13 cellular contexts compared by ENCODE assay signal in the genomic region with DNA sequence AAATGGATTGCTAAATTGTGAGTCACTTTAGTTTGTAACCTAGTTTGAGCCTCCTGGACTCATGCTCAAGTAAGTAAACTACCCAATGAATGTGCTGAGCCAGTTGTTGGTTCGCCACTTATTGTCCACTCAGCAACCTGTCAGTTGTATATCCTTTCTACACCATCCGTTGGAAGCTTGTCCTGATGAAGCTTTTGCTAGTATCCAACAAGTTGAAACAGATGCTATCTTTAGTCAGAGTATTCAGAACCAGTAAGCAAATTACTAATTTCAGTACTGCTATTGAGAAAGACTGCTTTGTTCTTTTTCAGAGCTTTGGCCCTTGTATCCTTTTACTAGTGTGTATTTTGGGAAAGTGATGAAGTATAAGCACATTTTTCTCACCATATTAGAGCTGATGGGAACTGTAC. TPM values are rescaled to one million over a fixed set of nuclear protein-coding genes. Genes with fewer than 3 reads are reported as not detected.
DNase-seq lines count a peak whose midpoint lies in the region; ATAC-seq and TF ChIP-seq lines count a peak whose summit lies in the region.
"Had no signal": no experiment of that assay in that cellular context is flagged by ENCODE, and none has a peak within 500 bp of the region (broad histone marks: within the 10 kb centered on the region; RNA-seq: fewer than 3 reads in every experiment).

No MANE protein-coding gene starts in this region.

- intact Hi-C loops in IMR-90 (cut with micrococcal nuclease): no loop called here

- no peak overlapping the region for H3K56ac ChIP-seq in IMR-90 (ENCODE audit: extremely low read depth, insufficient read depth, low read length)

- peaks cover 7% of the 10 kb centered on the region for H4K20me1 ChIP-seq in IMR-90 (ENCODE audit: insufficient read depth, low read length)

- ATAC-seq in IMR-90 (ENCODE audit: low read depth): no peak
- ATAC-seq in GM21528 (IDR thresholded peaks at IDR 0.05; ENCODE audit: low FRiP score, unreplicated experiment): no peak
- no peak for ATAC-seq in effector memory CD8-positive, alpha-beta T cell (replicated peaks)
- ATAC-seq: GM23338 had no signal

- H2BK20ac ChIP-seq in IMR-90 (ENCODE audit: low read depth, low read length): no peak overlapping the region

- peaks cover 10 to 48% of the 10 kb centered on the region in 2 experiments for H3K79me1 ChIP-seq in IMR-90 (ENCODE audit: low read depth in 1 of 2, low read length in 2 of 2)

- WGBS in IMR-90 (ENCODE audit: extremely low coverage in 2 of 2, insufficient read length in 1 of 2), 2 experiments: no CpG with 5 or more reads among the region's 2 CpGs

- H3K27ac Mint-ChIP-seq in effector memory CD8-positive, alpha-beta T cell: no peak overlapping the region
- H3K27ac Mint-ChIP-seq: GM23338 had no signal

- H3K18ac ChIP-seq in IMR-90 (ENCODE audit: low read depth, low read length): no peak overlapping the region

- no peak overlapping the region for H3K14ac ChIP-seq in IMR-90 (replicated peaks; ENCODE audit: low read depth, low read length)

- POLR2A ChIA-PET in IMR-90 (lab: Charles Lee; ENCODE audit: unreplicated experiment): no interaction called here

- no peak overlapping the region for H3K9ac ChIP-seq in IMR-90 (ENCODE audit: low read depth, low read length)

- dilution Hi-C loops in IMR-90 (cut with HindIII; ENCODE audit: low sequenced_read_pairs, unreplicated experiment): no loop called here

- H2AFZ ChIP-seq in IMR-90 (replicated peaks; ENCODE audit: low read length, poor library complexity): no peak overlapping the region

- no peak overlapping the region for H2BK15ac ChIP-seq in IMR-90 (ENCODE audit: low read depth, low read length)

- H2BK120ac ChIP-seq in IMR-90 (ENCODE audit: low read depth, low read length): no peak overlapping the region

- H3K4me1 ChIP-seq in IMR-90 (ENCODE audit: control insufficient read depth, insufficient read depth, low read length): peaks cover 4% of the 10 kb centered on the region; the same call in 1 of the 2 replicates

- no peaks in the 10 kb centered on the region for H3K9me3 ChIP-seq in IMR-90 (ENCODE audit: control insufficient read depth, insufficient read depth, low read length)

- no TSS peak for BruUV-seq in IMR-90 (replicated peaks; lab: Mats Ljungman, UMichigan)

- H3K4me3 Mint-ChIP-seq in effector memory CD8-positive, alpha-beta T cell: no peak overlapping the region
- H3K4me3 Mint-ChIP-seq: GM23338 had no signal

- H3K4ac ChIP-seq in IMR-90 (ENCODE audit: low read depth, low read length): no peak overlapping the region

- peaks cover 2% of the 10 kb centered on the region for H3K36me3 ChIP-seq in IMR-90 (ENCODE audit: control insufficient read depth, insufficient read depth, low read length)

- H3K27me3 Mint-ChIP-seq in effector memory CD8-positive, alpha-beta T cell: no peaks in the 10 kb centered on the region

- H3K4me3 ChIP-seq in IMR-90 (ENCODE audit: insufficient read depth, low read depth, low read length): no peak overlapping the region
- no peak overlapping the region for H3K4me3 ChIP-seq in fibroblast of villous mesenchyme (ENCODE audit: low read depth, low read length)
- H3K4me3 ChIP-seq: GM23338 had no signal

- no peak overlapping the region for H2AK9ac ChIP-seq in IMR-90 (replicated peaks; ENCODE audit: low read depth, low read length, poor library complexity)

- TF ChIP-seq CTCF in IMR-90 (conservative IDR thresholded peaks at IDR 0.05; ENCODE audit: low read depth, low read length) (no peak), fibroblast of villous mesenchyme (IDR thresholded peaks at IDR 0.05; ENCODE audit: insufficient read depth, low read depth, low read length) (no peak)

- no peak overlapping the region for H4K91ac ChIP-seq in IMR-90 (ENCODE audit: insufficient read depth, low read depth, low read length)

- CTCF ChIA-PET in IMR-90 (lab: Yijun Ruan, JAX): interaction anchor here (1.2 to 3.0 kb wide), 5 partner anchors 12 to 266 kb away, joined by 3 to 13 read pairs (median 5); no protein-coding TSS in a partner anchor

- DNase-seq in EL (peak; percentile 44), IMR-90 (peak; percentile 54), SIG-M5 (lab: John Stamatoyannopoulos, UW) (peak; percentile 7), fibroblast of villous mesenchyme (ENCODE audit: low read depth) (peak; percentile 32), ACHN (no peak), NCI-H226 (no peak)
- DNase-seq in effector memory CD8-positive, alpha-beta T cell: no peak
- DNase-seq: C1 segment of cervical spinal cord; NCI-H187; stimulated activated CD4-positive, alpha-beta T cell treated with anti-CD3 and anti-CD28 coated beads, Interleukin-4, amount 100 ng/mL, for 1 hour; stimulated activated naive CD4-positive, alpha-beta T cell treated with Interleukin-2 at 50 U/mL for 16 hours had no signal

- no peaks in the 10 kb centered on the region for H3K27me3 ChIP-seq in IMR-90 (ENCODE audit: control insufficient read depth, insufficient read depth, low read length)

- H2BK5ac ChIP-seq in IMR-90 (ENCODE audit: low read depth, low read length, poor library complexity, severe bottlenecking): no peak overlapping the region

- H3K9me3 Mint-ChIP-seq in effector memory CD8-positive, alpha-beta T cell: no peaks in the 10 kb centered on the region
- H3K9me3 Mint-ChIP-seq: GM23338 had no signal

- H3K4me2 ChIP-seq in IMR-90 (ENCODE audit: low read depth, low read length): no peak overlapping the region; the same call in 1 of the 2 replicates
- H3K4me2 ChIP-seq: GM23338 had no signal

- H4K5ac ChIP-seq in IMR-90 (ENCODE audit: low read depth, low read length): no peak overlapping the region

- peak overlapping the region in 1 of 2 experiments; percentile 37; a peak in 2 of 4 replicates for H4K8ac ChIP-seq in IMR-90 (ENCODE audit: low read depth in 2 of 2, low read length in 2 of 2)

- H3K4me1 Mint-ChIP-seq in effector memory CD8-positive, alpha-beta T cell (ENCODE audit: low read depth in 2 of 2): peaks cover 21 to 22% of the 10 kb centered on the region in 2 donors

- no peak for TF ChIP-seq POLR2A in IMR-90 (IDR thresholded peaks at IDR 0.05; ENCODE audit: low read depth, low read length)

- no peak for TF ChIP-seq RAD21 in IMR-90 (IDR thresholded peaks at IDR 0.05; ENCODE audit: low read length)

- no peak overlapping the region for H3K27ac ChIP-seq in IMR-90 (ENCODE audit: insufficient read depth, low read length)

- in situ Hi-C loops in IMR-90 (cut with MboI; ENCODE audit: low sequenced_read_pairs): loop anchor here (5.0 to 10.0 kb wide), 3 partner anchors 65 to 192 kb away; no protein-coding TSS in a partner anchor
- in situ Hi-C loops in ACHN (cut with HindIII; ENCODE audit: low pct_ligation_motif_present, low pct_unique_long_range_greater_than_20kb, low sequenced_read_pairs): no loop called here

- H3K23ac ChIP-seq in IMR-90 (ENCODE audit: low read depth, low read length): no peak overlapping the region

- H3K9me1 ChIP-seq in IMR-90 (ENCODE audit: insufficient read depth, low read length): 0 out of 2 replicates have a peak, but pooled peaks cover 2% of the 10 kb centered on the region

- peaks cover 49% of the 10 kb centered on the region for H3K36me3 Mint-ChIP-seq in effector memory CD8-positive, alpha-beta T cell (ENCODE audit: insufficient read depth)

- H2AK5ac ChIP-seq in IMR-90 (ENCODE audit: low read depth, low read length): no peak overlapping the region

TF ChIP-seq in IMR-90, 13 proteins besides CTCF, POLR2A, EP300 and RAD21:
- TF ChIP-seq CEBPB (IDR thresholded peaks at IDR 0.05; ENCODE audit: low read depth, low read length): peak; percentile 34; the same call in 1 of the 2 replicates
- TF ChIP-seq BHLHE40 (IDR thresholded peaks at IDR 0.05; ENCODE audit: low read depth, low read length): no peak
- TF ChIP-seq FOS (IDR thresholded peaks at IDR 0.05; ENCODE audit: low read depth, low read length): peak; percentile 32; the same call in 1 of the 2 replicates
- TF ChIP-seq, protein P1, sequence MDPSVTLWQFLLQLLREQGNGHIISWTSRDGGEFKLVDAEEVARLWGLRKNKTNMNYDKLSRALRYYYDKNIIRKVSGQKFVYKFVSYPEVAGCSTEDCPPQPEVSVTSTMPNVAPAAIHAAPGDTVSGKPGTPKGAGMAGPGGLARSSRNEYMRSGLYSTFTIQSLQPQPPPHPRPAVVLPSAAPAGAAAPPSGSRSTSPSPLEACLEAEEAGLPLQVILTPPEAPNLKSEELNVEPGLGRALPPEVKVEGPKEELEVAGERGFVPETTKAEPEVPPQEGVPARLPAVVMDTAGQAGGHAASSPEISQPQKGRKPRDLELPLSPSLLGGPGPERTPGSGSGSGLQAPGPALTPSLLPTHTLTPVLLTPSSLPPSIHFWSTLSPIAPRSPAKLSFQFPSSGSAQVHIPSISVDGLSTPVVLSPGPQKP (IDR thresholded peaks at IDR 0.05; ENCODE audit: borderline replicate concordance, low read depth, low read length): no peak
- peak; percentile 87 for TF ChIP-seq MAFK (IDR thresholded peaks at IDR 0.05; ENCODE audit: low read depth, low read length)
- TF ChIP-seq MXI1 (IDR thresholded peaks at IDR 0.05; ENCODE audit: borderline replicate concordance, low read depth, low read length): no peak

RNA-seq across cellular contexts. Expression of a gene that starts 4.3 kb away (rescaled TPM):
- total RNA-seq in IMR-90 (2012; rRNA removed) (43.4 and 106 TPM in 2 replicates), fibroblast of villous mesenchyme (37.0 and 66.5 TPM in 2 replicates)
- 8.7 and 11.0 TPM in 2 replicates for polyA plus RNA-seq in IMR-90 (2012; rRNA removed)
- polyA plus RNA-seq in IMR-90 (2012; cell fraction: cytosol; rRNA removed): 1.3 and 1.4 TPM in 2 replicates
- polyA plus RNA-seq in IMR-90 (2012; cell fraction: nucleus; rRNA removed; ENCODE audit: low replicate concordance): 1.2 and 5.0 TPM in 2 replicates

RNA-seq across cellular contexts. Expression of a gene that starts 5.3 kb away (rescaled TPM):
- 25.1 and 33.9 TPM in 2 replicates for total RNA-seq in IMR-90 (2012; rRNA removed)
- polyA plus RNA-seq in IMR-90 (2012; rRNA removed): 65.1 and 76.5 TPM in 2 replicates
- polyA plus RNA-seq in IMR-90 (2012; cell fraction: cytosol; rRNA removed): 59.3 and 67.9 TPM in 2 replicates
- polyA plus RNA-seq in IMR-90 (2012; cell fraction: nucleus; rRNA removed; ENCODE audit: low replicate concordance): 19.7 and 22.4 TPM in 2 replicates
- total RNA-seq in fibroblast of villous mesenchyme: 39.7 and 47.0 TPM in 2 replicates

RNA-seq across cellular contexts. Expression of a gene that starts 17.0 kb away (rescaled TPM):
- total RNA-seq in IMR-90 (2012; rRNA removed): 35.0 and 44.4 TPM in 2 replicates
- polyA plus RNA-seq in IMR-90 (2012; rRNA removed): 34.7 and 35.1 TPM in 2 replicates
- 26.9 and 31.0 TPM in 2 replicates for polyA plus RNA-seq in IMR-90 (2012; cell fraction: cytosol; rRNA removed)
- polyA plus RNA-seq in IMR-90 (2012; cell fraction: nucleus; rRNA removed; ENCODE audit: low replicate concordance): 5.1 and 15.3 TPM in 2 replicates
- total RNA-seq in fibroblast of villous mesenchyme: 41.2 and 106 TPM in 2 replicates

Comparison
In these comparisons a context has a peak if more than half of its experiments do, and no peak if none do; other contexts are left out.
1. DNase-seq: peak in EL (single experiment), IMR-90 (single experiment), SIG-M5 (single experiment) and fibroblast of villous mesenchyme (single experiment); none in ACHN (single experiment), NCI-H226 (single experiment) and effector memory CD8-positive, alpha-beta T cell (0 of 3).